22 cellular contexts compared by ENCODE assay signal in genomic region chr1:101175886-101176285, GRCh38.
A peak's percentile ranks its signal among the peaks of the same experiment; 100 is the strongest.
DNase-seq lines count a peak whose midpoint lies in the region; ATAC-seq, FAIRE-seq and TF ChIP-seq lines count a peak whose summit lies in the region.
"Had no signal": no experiment of that assay in that cellular context is flagged by ENCODE, and none has a peak within 500 bp of the region (broad histone marks: within the 10 kb centered on the region; RNA-seq: fewer than 3 reads in every experiment).

No MANE protein-coding gene starts in this region.

- H3K4me3 ChIP-seq in ACC112 (ENCODE audit: low read depth, low read length) (no peak overlapping the region), HepG2 (replicated peaks in 1 of 3; ENCODE audit: insufficient read depth in 1 of 3, low read depth in 2 of 3, low read length in 3 of 3) (no peak overlapping the region)

- no peak for TF ChIP-seq CTCF in HepG2 (CRISPR knock-in tag; IDR thresholded peaks at IDR 0.05)
- TF ChIP-seq CTCF in endothelial cell (IDR thresholded peaks at IDR 0.05; ENCODE audit: unreplicated experiment): no peak

- POLR2A ChIA-PET in HepG2 (lab: Yijun Ruan, JAX): no interaction called here

- BruUV-seq in HepG2 (replicated peaks; lab: Mats Ljungman, UMichigan): no TSS peak

- TF ChIP-seq POLR2A in HepG2 (IDR thresholded peaks at IDR 0.05; ENCODE audit: insufficient read depth in 1 of 2, low read depth in 2 of 2, low read length in 2 of 2): no peak

- peak; percentile 11 for DNase-seq in AG20443 (ENCODE audit: low spot score)
- no peak for DNase-seq in RCC 7860 (ENCODE audit: low spot score)
- DNase-seq in dermis blood vessel endothelial cell: peak; percentile 75
- DNase-seq in HepG2 (ENCODE audit: low spot score): no peak
- DNase-seq in retina: no peak
- DNase-seq in endothelial cell (ENCODE audit: low spot score): no peak
- DNase-seq: activated naive CD4-positive, alpha-beta T cell treated with anti-CD3 and anti-CD28 coated beads, Interleukin-2, amount 50 U/mL, for 16 hours; DMS79; effector CD8-positive, alpha-beta T cell; Karpas-422; NCI-H187 treated with DMSO at 0.1 percent for 48 hours; NCI-H226; NCI-H774; nucleus accumbens; OCI-M1; SIG-M5; trophoblast cell had no signal

- no peaks in the 10 kb centered on the region for H3K36me3 ChIP-seq in ACC112 (ENCODE audit: insufficient read depth, low read length)
- no peaks in the 10 kb centered on the region for H3K36me3 ChIP-seq in HepG2 (replicated peaks in 1 of 2; ENCODE audit: control insufficient read depth in 1 of 2, insufficient read depth in 2 of 2, low read length in 2 of 2)

- no peak overlapping the region for H3K4me3 Mint-ChIP-seq in endothelial cell (ENCODE audit: unreplicated experiment)
- H3K4me3 Mint-ChIP-seq: memory B cell; T-helper 1 cell treated with Interleukin-12 subunit alpha and Interleukin-12 subunit beta and Interleukin-4 antibody, amounts not matched to agents 30 μg/mL and 1 μg/mL, for 36 hours had no signal

- H3K27ac ChIP-seq in ACC112 (ENCODE audit: low read depth, low read length): peak overlapping the region; percentile 71; the same call in 1 of the 2 replicates
- no peak overlapping the region for H3K27ac ChIP-seq in HepG2 (ENCODE audit: extremely low read length, insufficient read depth, low read length)

- no peak overlapping the region for H3K9ac ChIP-seq in HepG2 (ENCODE audit: insufficient read depth, low read depth, low read length)

- no peak for TF ChIP-seq RAD21 in HepG2 (CRISPR knock-in tag; IDR thresholded peaks at IDR 0.05)

- intact Hi-C loops in HepG2 (cut with micrococcal nuclease; ENCODE audit: unreplicated experiment): no loop called here

- FAIRE-seq in RCC 7860 (lab: Jason Lieb, UNC): peak; percentile 12
- FAIRE-seq in HepG2 (lab: Jason Lieb, UNC): no peak
- FAIRE-seq: GM19239 had no signal

- peak overlapping the region; percentile 74 for H2AFZ ChIP-seq in ACC112 (ENCODE audit: low read length, unreplicated experiment)
- H2AFZ ChIP-seq in HepG2 (ENCODE audit: low read length): no peak overlapping the region

- peaks cover 24% of the 10 kb centered on the region for H3K4me1 ChIP-seq in ACC112 (ENCODE audit: control insufficient read depth, insufficient read depth, low read length, unreplicated experiment)
- no peaks in the 10 kb centered on the region for H3K4me1 ChIP-seq in HepG2 (ENCODE audit: insufficient read depth, low read length)

- CTCF ChIA-PET in HepG2 (lab: Yijun Ruan, JAX; ENCODE audit: low intra/inter-chr PET ratio, low total read pairs): no interaction called here

- TF ChIP-seq EP300 in HepG2 (IDR thresholded peaks at IDR 0.05; ENCODE audit: low read depth in 2 of 2, low read length in 2 of 2) (no peak), HepG2 (CRISPR knock-in tag; IDR thresholded peaks at IDR 0.05; ENCODE audit: borderline replicate concordance) (no peak)

- ATAC-seq in HepG2 (no peak), GM21390 (IDR thresholded peaks at IDR 0.05; ENCODE audit: unreplicated experiment) (no peak)

- H3K27me3 ChIP-seq in ACC112 (ENCODE audit: insufficient read depth, low read length) (no peaks in the 10 kb centered on the region), HepG2 (ENCODE audit: control insufficient read depth in 1 of 2, insufficient read depth in 2 of 2, low read length in 2 of 2) (no peaks in the 10 kb centered on the region; a peak in 1 of 5 replicates)

- no peak overlapping the region for H3K27ac Mint-ChIP-seq in endothelial cell (ENCODE audit: unreplicated experiment)
- H3K27ac Mint-ChIP-seq: memory B cell; T-helper 1 cell treated with Interleukin-12 subunit alpha and Interleukin-12 subunit beta and Interleukin-4 antibody, amounts not matched to agents 30 μg/mL and 1 μg/mL, for 36 hours had no signal

- H3K4me1 Mint-ChIP-seq in endothelial cell (ENCODE audit: unreplicated experiment): peaks cover 5% of the 10 kb centered on the region

- 15% methylated on average over 1 of the region's 1 CpG for WGBS in HepG2 (ENCODE audit: low lambda C conversion rate)

- no peaks in the 10 kb centered on the region for H3K27me3 Mint-ChIP-seq in endothelial cell (ENCODE audit: unreplicated experiment)
- H3K27me3 Mint-ChIP-seq: memory B cell had no signal

- H3K9me3 Mint-ChIP-seq in endothelial cell (ENCODE audit: unreplicated experiment): no peaks in the 10 kb centered on the region
- H3K9me3 Mint-ChIP-seq: memory B cell; T-helper 1 cell treated with Interleukin-12 subunit alpha and Interleukin-12 subunit beta and Interleukin-4 antibody, amounts not matched to agents 30 μg/mL and 1 μg/mL, for 36 hours had no signal

- no peak overlapping the region for H3K4me2 ChIP-seq in HepG2 (ENCODE audit: low read depth, low read length)

- H3K79me2 ChIP-seq in ACC112 (ENCODE audit: control insufficient read depth, insufficient read depth, low read length, unreplicated experiment) (no peaks in the 10 kb centered on the region), HepG2 (ENCODE audit: insufficient read depth, low read length) (no peaks in the 10 kb centered on the region)

- in situ Hi-C loops in HepG2 (cut with HindIII; ENCODE audit: extremely low pct_ligation_motif_present, low pct_unique_long_range_greater_than_20kb): no loop called here

- no peaks in the 10 kb centered on the region for H3K9me3 ChIP-seq in HepG2 (ENCODE audit: low read length)

- no peaks in the 10 kb centered on the region for H4K20me1 ChIP-seq in HepG2 (ENCODE audit: insufficient read depth, low read length)

- H3K36me3 Mint-ChIP-seq in endothelial cell (ENCODE audit: low read depth, unreplicated experiment): no peaks in the 10 kb centered on the region
- H3K36me3 Mint-ChIP-seq: memory B cell had no signal

TF ChIP-seq in HepG2, 621 proteins besides CTCF, POLR2A, EP300 and RAD21:
- TF ChIP-seq ZMYM2 (CRISPR knock-in tag; IDR thresholded peaks at IDR 0.05): no peak
- no peak for TF ChIP-seq SIX4 (CRISPR knock-in tag; IDR thresholded peaks at IDR 0.05)
- TF ChIP-seq RBAK (CRISPR knock-in tag; IDR thresholded peaks at IDR 0.05): no peak
- TF ChIP-seq ZNF235 (CRISPR knock-in tag; IDR thresholded peaks at IDR 0.05; ENCODE audit: borderline replicate concordance): no peak

Comparison
In these comparisons a context has a peak if more than half of its experiments do, and no peak if none do; other contexts are left out.
1. DNase-seq: peak in AG20443 (single experiment) and dermis blood vessel endothelial cell (single experiment); none in RCC 7860 (single experiment), HepG2 (single experiment), retina (single experiment) and endothelial cell (single experiment).